22 cellular contexts compared by ENCODE assay signal in the genomic region with DNA sequence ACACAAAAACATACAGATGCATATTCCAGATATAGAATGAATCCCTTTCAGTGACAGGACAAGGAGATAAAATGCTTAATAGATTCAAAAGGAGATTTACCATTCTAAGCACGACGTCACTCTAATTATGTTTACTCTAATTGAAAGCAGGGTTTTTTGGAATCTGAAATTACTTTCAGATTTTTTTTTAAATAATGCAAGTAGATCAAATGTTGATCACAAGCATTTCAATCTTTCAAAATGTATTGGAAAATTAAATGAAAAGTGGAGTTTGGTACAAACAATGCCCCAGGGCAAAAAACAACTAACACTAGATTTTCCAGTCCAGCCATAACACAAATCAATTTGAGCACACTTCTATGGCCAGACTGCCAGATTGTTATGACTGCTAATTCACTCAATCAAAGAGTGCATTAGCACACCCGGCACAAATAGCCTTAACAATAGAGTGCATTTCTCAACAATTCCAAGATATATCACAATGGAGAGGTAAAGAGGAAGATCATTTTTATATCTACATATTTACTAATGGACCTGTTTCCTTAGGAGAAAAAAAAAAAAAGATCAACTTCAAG. TPM values are rescaled to one million over a fixed set of nuclear protein-coding genes. Genes with fewer than 3 reads are reported as not detected.
DNase-seq lines count a peak whose midpoint lies in the region; ATAC-seq and TF ChIP-seq lines count a peak whose summit lies in the region.
"Had no signal": no experiment of that assay in that cellular context is flagged by ENCODE, and none has a peak within 500 bp of the region (broad histone marks: within the 10 kb centered on the region; RNA-seq: fewer than 3 reads in every experiment).

No MANE protein-coding gene starts in this region.

- TF ChIP-seq CTCF in VCaP (conservative IDR thresholded peaks at IDR 0.05) (no peak), neural progenitor cell (IDR thresholded peaks at IDR 0.05) (no peak), GM10266 (IDR thresholded peaks at IDR 0.05; ENCODE audit: control insufficient read depth, insufficient read depth, low read depth, missing control alignments) (no peak)

- H3K27me3 Mint-ChIP-seq in neural progenitor cell (ENCODE audit: insufficient read depth, low read depth): peaks cover 2% of the 10 kb centered on the region

- peaks cover 17% of the 10 kb centered on the region for H3K79me2 ChIP-seq in neural progenitor cell (ENCODE audit: low read depth)

- no peak for ATAC-seq in HG03135 (IDR thresholded peaks at IDR 0.05; ENCODE audit: unreplicated experiment)
- ATAC-seq: GM12878, HepG2 had no signal

- no peaks in the 10 kb centered on the region for H3K36me3 Mint-ChIP-seq in neural progenitor cell
- H3K36me3 Mint-ChIP-seq: CD4-positive, CD25-positive, alpha-beta regulatory T cell had no signal

- no peak overlapping the region for H3K27ac Mint-ChIP-seq in neural progenitor cell
- H3K27ac Mint-ChIP-seq: B cell; CD4-positive, CD25-positive, alpha-beta regulatory T cell; HFFc6 had no signal

- H3K36me3 ChIP-seq in neural progenitor cell: no peaks in the 10 kb centered on the region

- DNase-seq in NCI-H82 (lab: John Stamatoyannopoulos, UW): peak; percentile 55
- DNase-seq in NCI-H82 treated with DMSO at 0.1 percent for 48 hours (lab: John Stamatoyannopoulos, UW; ENCODE audit: unreplicated experiment): no peak
- DNase-seq in NCI-H146 treated with DMSO at 0.1 percent for 48 hours (lab: John Stamatoyannopoulos, UW; ENCODE audit: unreplicated experiment): peak; percentile 54
- no peak for DNase-seq in neural progenitor cell (ENCODE audit: low spot score)
- DNase-seq in cerebellar cortex (ENCODE audit: low spot score): no peak
- no peak for DNase-seq in GM10266 (ENCODE audit: extremely low spot score)
- DNase-seq: Caco-2; CD4-positive, CD25-positive, alpha-beta regulatory T cell; DND-41; GOT3; HFFc6; KG1; NCI-H187; Right ventricle myocardium superior; T-helper 1 cell had no signal

- no peak overlapping the region for H3K9ac ChIP-seq in neural progenitor cell

- H3K4me1 ChIP-seq in neural progenitor cell: peaks cover 74% of the 10 kb centered on the region
- H3K4me1 ChIP-seq: Caco-2 had no signal

- no peak overlapping the region for H3K4me3 ChIP-seq in neural progenitor cell
- H3K4me3 ChIP-seq: GM12878, SK-N-MC had no signal

- no peak overlapping the region for H3K4me3 Mint-ChIP-seq in neural progenitor cell
- H3K4me3 Mint-ChIP-seq: B cell; CD4-positive, CD25-positive, alpha-beta regulatory T cell; HFFc6 had no signal

- H4K20me1 ChIP-seq in neural progenitor cell (ENCODE audit: low read depth): no peaks in the 10 kb centered on the region

- peaks cover 18% of the 10 kb centered on the region for H3K27me3 ChIP-seq in neural progenitor cell

- peaks cover 48% of the 10 kb centered on the region for H3K4me1 Mint-ChIP-seq in neural progenitor cell

- H3K9me3 Mint-ChIP-seq in neural progenitor cell: no peaks in the 10 kb centered on the region
- H3K9me3 Mint-ChIP-seq: HFFc6 had no signal

- peak overlapping the region; percentile 11; the same call in 1 of the 2 replicates for H3K27ac ChIP-seq in VCaP
- no peak overlapping the region for H3K27ac ChIP-seq in neural progenitor cell
- H3K27ac ChIP-seq: SK-N-MC had no signal

- no peak overlapping the region for H2AFZ ChIP-seq in neural progenitor cell (replicated peaks)

- no peaks in the 10 kb centered on the region for H3K9me3 ChIP-seq in neural progenitor cell (ENCODE audit: low read depth)
- H3K9me3 ChIP-seq: Caco-2 had no signal

- H3F3A ChIP-seq in neural progenitor cell (ENCODE audit: low read depth): peaks cover 26% of the 10 kb centered on the region

- peak overlapping the region; percentile 23 for H3K4me2 ChIP-seq in neural progenitor cell

RNA-seq across cellular contexts. Expression of gene DACH1, which starts 4.3 kb away (rescaled TPM):
- total RNA-seq in neural progenitor cell (ENCODE audit: low replicate concordance): 18.6 and 27.6 TPM in 2 replicates
- total RNA-seq: B cell, HepG2, HFFc6, MCF 10A had no signal

Comparison
In these comparisons a context has a peak if more than half of its experiments do, and no peak if none do; other contexts are left out.
1. DNase-seq: peak in NCI-H82 (single experiment) and NCI-H146 treated with DMSO at 0.1 percent for 48 hours (single experiment); none in NCI-H82 treated with DMSO at 0.1 percent for 48 hours (single experiment), neural progenitor cell (single experiment), cerebellar cortex (single experiment) and GM10266 (single experiment).